8 cellular contexts compared by ENCODE assay signal in genomic region chr17:7931709-7932482, GRCh38. TPM values are rescaled to one million over a fixed set of nuclear protein-coding genes. Genes with fewer than 3 reads are reported as not detected.
A peak's percentile ranks its signal among the peaks of the same experiment; 100 is the strongest.
DNase-seq lines count a peak whose midpoint lies in the region; ATAC-seq and TF ChIP-seq lines count a peak whose summit lies in the region.

Gene CNTROB, plus strand, starts transcription at chr17:7932206. Its CDS starts 874 bp downstream, at chr17:7933080.
Gene TRAPPC1, minus strand, starts transcription at chr17:7931946. Its CDS starts 117 bp downstream, at chr17:7931829.

- peaks cover 31 to 35% of the 10 kb centered on the region in 2 donors for H3K36me3 Mint-ChIP-seq in activated naive CD4-positive, alpha-beta T cell treated with anti-CD3 and anti-CD28 coated beads, Interleukin-2, amount 50 U/mL, for 72 hours

- DNase-seq in NCI-H1092 treated with DMSO at 0.1 percent for 48 hours (lab: John Stamatoyannopoulos, UW) (peak; percentile 96), SKM-1 (lab: John Stamatoyannopoulos, UW; ENCODE audit: unreplicated experiment) (peak; percentile 82), globus pallidus (ENCODE audit: low spot score) (peak; percentile 99), omental fat pad (ENCODE audit: low spot score) (peak; percentile 98), testis (peak; percentile 100)
- peak; percentile 99 to 100 for DNase-seq in activated naive CD4-positive, alpha-beta T cell treated with anti-CD3 and anti-CD28 coated beads, Interleukin-2, amount 50 U/mL, for 72 hours (ENCODE audit: low spot score in 2 of 2)

- peak within 1 kb of the TSS; percentile 93 for H3K4me3 ChIP-seq in GM08714 (ENCODE audit: low read length)
- H3K4me3 ChIP-seq in testis, result peak within 1 kb of the TSS; percentile 78 to 86

- intact Hi-C loops in testis (cut with DNase I; ENCODE audit: low total_unique reads), result no loop called here

- no peak for TF ChIP-seq CTCF in omental fat pad (IDR thresholded peaks at IDR 0.05)
- TF ChIP-seq CTCF in testis (IDR thresholded peaks at IDR 0.05), result no peak

- peak within 1 kb of the TSS; percentile 90 to 98 for H3K27ac Mint-ChIP-seq in activated naive CD4-positive, alpha-beta T cell treated with anti-CD3 and anti-CD28 coated beads, Interleukin-2, amount 50 U/mL, for 72 hours

- H3K9me3 Mint-ChIP-seq in activated naive CD4-positive, alpha-beta T cell treated with anti-CD3 and anti-CD28 coated beads, Interleukin-2, amount 50 U/mL, for 72 hours, result no peaks in the 10 kb centered on the region

- H3K4me1 ChIP-seq in testis, result peaks cover 22% of the 10 kb centered on the region

- peak within 1 kb of the TSS; percentile 15 to 79 for H3K27ac ChIP-seq in testis

- no peaks in the 10 kb centered on the region for H3K9me3 ChIP-seq in testis

- WGBS in testis, 2 donors, result 0% methylated on average over 32 to 55 of the region's 55 CpGs

- no peaks in the 10 kb centered on the region for H3K27me3 ChIP-seq in testis

- ATAC-seq in HG02610 (IDR thresholded peaks at IDR 0.05; ENCODE audit: unreplicated experiment) (peak; percentile 91), omental fat pad (ENCODE audit: low FRiP score) (peak; percentile 98)
- ATAC-seq in activated naive CD4-positive, alpha-beta T cell treated with anti-CD3 and anti-CD28 coated beads, Interleukin-2, amount 50 U/mL, for 72 hours, result peak; percentile 95 to 99

- H3K36me3 ChIP-seq in testis (ENCODE audit: low read depth, missing control alignments), result no peaks in the 10 kb centered on the region

- peak; percentile 80 for TF ChIP-seq POLR2A in testis (IDR thresholded peaks at IDR 0.05)

RNA-seq across cellular contexts. Expression of gene CNTROB, which starts in this region (rescaled TPM):
- 100 to 1,000 TPM in 1 of 2 donors, 10 to 100 TPM in 1; 73.3 to 147 TPM for total RNA-seq in activated naive CD4-positive, alpha-beta T cell treated with anti-CD3 and anti-CD28 coated beads, Interleukin-2, amount 50 U/mL, for 72 hours
- total RNA-seq in omental fat pad, result 10 to 100 TPM; 14.8 to 24.7 (median 19.8) TPM
- total RNA-seq in testis, result 100 to 1,000 TPM in 1 of 2 donors, 10 to 100 TPM in 1; 79.2 to 111 TPM
- 153 TPM for polyA plus RNA-seq in testis (ENCODE audit: insufficient read depth, low read depth, low replicate concordance)

RNA-seq across cellular contexts. Expression of gene TRAPPC1, which starts in this region (rescaled TPM):
- 100 to 1,000 TPM; 190 to 195 TPM for total RNA-seq in activated naive CD4-positive, alpha-beta T cell treated with anti-CD3 and anti-CD28 coated beads, Interleukin-2, amount 50 U/mL, for 72 hours
- total RNA-seq in omental fat pad, result 10 to 100 TPM; 30.0 to 73.3 (median 48.3) TPM
- total RNA-seq in testis, result 10 to 100 TPM; 76.1 to 96.1 TPM
- polyA plus RNA-seq in testis (ENCODE audit: insufficient read depth, low read depth, low replicate concordance), result 115 TPM

Comparison
In these comparisons a context has a peak if more than half of its experiments do, and no peak if none do; other contexts are left out.
1. Peak in every context shown above with its lines: DNase-seq, ATAC-seq, H3K4me3 ChIP-seq and H3K27ac ChIP-seq.